ENCODE assay signal across 13 cellular contexts in genomic region chr4:169068423-169068822, GRCh38. TPM values are rescaled to one million over a fixed set of nuclear protein-coding genes. Genes with fewer than 3 reads are reported as not detected.
DNase-seq lines count a peak whose midpoint lies in the region; ATAC-seq, FAIRE-seq and TF ChIP-seq lines count a peak whose summit lies in the region.
"Had no signal": no experiment of that assay in that cellular context is flagged by ENCODE, and none has a peak within 500 bp of the region (broad histone marks: within the 10 kb centered on the region; RNA-seq: fewer than 3 reads in every experiment).

No MANE protein-coding gene starts in this region.

- no peak overlapping the region for H3K9ac ChIP-seq in K562 (ENCODE audit: insufficient read depth in 1 of 2, low read depth in 2 of 2, low read length in 2 of 2)

- H3K27me3 ChIP-seq in K562 (ENCODE audit: control insufficient read depth in 2 of 2, insufficient read depth in 2 of 2, low read length in 2 of 2) (peaks cover 14 to 37% of the 10 kb centered on the region in 2 experiments; a peak in 4 of 5 replicates), prostate gland (replicated peaks; ENCODE audit: insufficient read depth) (no peaks in the 10 kb centered on the region)
- H3K27me3 ChIP-seq: thyroid gland had no signal

- intact Hi-C loops in K562 (cut with micrococcal nuclease) = no loop called here
- intact Hi-C loops in prostate gland (cut with DNase I) = no loop called here

- no peak overlapping the region for H3K4me2 ChIP-seq in K562 (ENCODE audit: insufficient read depth, low read length)

- TF ChIP-seq CTCF in K562 (IDR thresholded peaks at IDR 0.05 in 2 of 3, conservative IDR thresholded peaks at IDR 0.05 in 1 of 3; ENCODE audit: insufficient read depth in 2 of 3, low read depth in 1 of 3, low read length in 3 of 3) = 0 out of 6 replicates have a peak, but pooled peaks of 1 of the 3 experiments have one; percentile 15
- no peak for TF ChIP-seq CTCF in prostate gland (IDR thresholded peaks at IDR 0.05)

- no peak for TF ChIP-seq POLR2A in K562 (conservative IDR thresholded peaks at IDR 0.05)
- no peak for TF ChIP-seq POLR2A in prostate gland (IDR thresholded peaks at IDR 0.05)

- no peak overlapping the region for H3K27ac ChIP-seq in K562 (ENCODE audit: extremely low read depth, low read depth, low read length)
- H3K27ac ChIP-seq in prostate gland = peak overlapping the region; percentile 88 to 89
- H3K27ac ChIP-seq: thyroid gland had no signal

- no peaks in the 10 kb centered on the region for H4K20me1 ChIP-seq in K562 (replicated peaks; ENCODE audit: control insufficient read depth, insufficient read depth, low read length)

- POLR2A ChIA-PET in K562 (lab: Yijun Ruan, JAX) = interaction anchor here (0.6 to 0.8 kb wide), 3 partner anchors 12 to 89 kb away, joined by 3 to 4 read pairs (median 3); no protein-coding TSS in a partner anchor

- TF ChIP-seq EP300 in K562 (IDR thresholded peaks at IDR 0.05; ENCODE audit: low read length) = no peak

- ATAC-seq in GM18861 (IDR thresholded peaks at IDR 0.05; ENCODE audit: unreplicated experiment) = peak; percentile 55
- ATAC-seq in HG02973 (IDR thresholded peaks at IDR 0.05; ENCODE audit: unreplicated experiment) = peak; percentile 71
- ATAC-seq in K562 = peak; percentile 78
- ATAC-seq in HG03097 (IDR thresholded peaks at IDR 0.05; ENCODE audit: low FRiP score, unreplicated experiment) = no peak
- ATAC-seq: left colon had no signal

- DNase-seq in K562 (ENCODE audit: extremely low read depth in 1 of 4, low spot score in 3 of 4) (peak in 1 of 4 experiments; percentile 8), prostate gland (ENCODE audit: low spot score) (no peak), T-helper 1 cell (no peak), NCI-H1105 treated with DMSO at 0.1 percent for 48 hours (lab: John Stamatoyannopoulos, UW) (no peak), activated gamma-delta T cell treated with Interleukin-2 at 50 U/mL for 16 hours (no peak)
- DNase-seq: amygdala, GOT3, left colon, NCI-H1694 treated with DMSO at 0.1 percent for 48 hours, thyroid gland had no signal

- H3K36me3 ChIP-seq in K562 (ENCODE audit: control insufficient read depth, insufficient read depth, low read length) (no peaks in the 10 kb centered on the region), prostate gland (no peaks in the 10 kb centered on the region)
- H3K36me3 ChIP-seq: thyroid gland had no signal

- no peak overlapping the region for H3K4me3 ChIP-seq in K562
- H3K4me3 ChIP-seq in prostate gland = no peak overlapping the region
- H3K4me3 ChIP-seq: thyroid gland had no signal

- CTCF ChIA-PET in K562 (lab: Yijun Ruan, JAX; ENCODE audit: low intra/inter-chr PET ratio) = no interaction called here

- 9% methylated on average over 6 of the region's 8 CpGs for WGBS in K562 (ENCODE audit: insufficient coverage, low coverage, missing lambda C conversion rate)
- WGBS in prostate gland = 85% methylated on average over 8 of the region's 8 CpGs

- H2AFZ ChIP-seq in K562 (ENCODE audit: low read depth, low read length) = no peak overlapping the region

- no peaks in the 10 kb centered on the region for H3K79me2 ChIP-seq in K562 (ENCODE audit: control insufficient read depth, insufficient read depth, low read length)

- H3K9me1 ChIP-seq in K562 (ENCODE audit: control insufficient read depth, insufficient read depth, low read length) = no peaks in the 10 kb centered on the region

- H3K9me3 ChIP-seq in K562 (replicated peaks; ENCODE audit: control insufficient read depth, insufficient read depth, low read depth, low read length) (no peaks in the 10 kb centered on the region), prostate gland (no peaks in the 10 kb centered on the region)
- H3K9me3 ChIP-seq: thyroid gland had no signal

- TF ChIP-seq RAD21 in K562 (CRISPR knock-in tag; conservative IDR thresholded peaks at IDR 0.05 in 1 of 2, IDR thresholded peaks at IDR 0.05 in 1 of 2) = no peak

- no peak for FAIRE-seq in K562 (lab: Jason Lieb, UNC)

- no TSS peak for BruUV-seq in K562 (replicated peaks; lab: Mats Ljungman, UMichigan)

- in situ Hi-C loops in K562 (cut with MboI) = no loop called here

- H3K4me1 ChIP-seq in K562 (replicated peaks in 1 of 2; ENCODE audit: control insufficient read depth in 2 of 2, insufficient read depth in 2 of 2, low read length in 2 of 2) (no peaks in the 10 kb centered on the region; a peak in 1 of 5 replicates), prostate gland (replicated peaks) (peaks cover 3% of the 10 kb centered on the region)

TF ChIP-seq in K562, 482 proteins besides CTCF, POLR2A, EP300 and RAD21 (continues in another document):
- TF ChIP-seq MCM5 (IDR thresholded peaks at IDR 0.05; ENCODE audit: low read depth) = no peak
- TF ChIP-seq TFAP4 (CRISPR knock-in tag; IDR thresholded peaks at IDR 0.05; ENCODE audit: borderline replicate concordance) = 0 out of 2 replicates have a peak, but pooled peaks have one; percentile 24
- TF ChIP-seq TRIM25 (IDR thresholded peaks at IDR 0.05; ENCODE audit: borderline replicate concordance) = no peak
- no peak for TF ChIP-seq USF1 (CRISPR knock-in tag; IDR thresholded peaks at IDR 0.05)
- no peak for TF ChIP-seq HDAC3 (IDR thresholded peaks at IDR 0.05; ENCODE audit: borderline replicate concordance, partially characterized antibody)
- no peak for TF ChIP-seq ZNF398 (CRISPR knock-in tag; IDR thresholded peaks at IDR 0.05)

RNA-seq across cellular contexts. Expression of gene CBR4, which starts 58.4 kb away (rescaled TPM):
- total RNA-seq in K562 (2011; cell fraction: chromatin; rRNA removed; ENCODE audit: low replicate concordance) = 12.4 and 37.6 TPM in 2 replicates
- 5.5 and 8.0 TPM in 2 replicates for total RNA-seq in K562 (2011; cell fraction: nucleolus; rRNA removed)
- 17.8 and 43.5 TPM in 2 replicates for total RNA-seq in K562 (2011; cell fraction: nucleoplasm; rRNA removed)
- total RNA-seq in K562 (2014; rRNA removed) (11.5 and 13.9 TPM in 2 replicates), K562 (2014; rRNA removed; fragmentation: Illumina TruSeq; extraction: Trizol) (20.3 and 23.3 TPM in 2 replicates), K562 (2015; rRNA removed; fragmentation: Illumina TruSeq; extraction: Trizol) (16.5 and 18.6 TPM in 2 replicates), K562 (2021) (24.9 and 26.0 TPM in 2 replicates), prostate gland (10 to 100 TPM; 15.6 to 23.7 TPM)
- polyA plus RNA-seq in K562 (2011; rRNA removed) (12.1 and 12.2 TPM in 2 replicates), K562 (2014; fragmentation: Illumina TruSeq; extraction: Trizol) (15.4 and 16.6 TPM in 2 replicates), K562 (2014; fragmentation: Nextera tagmentation; extraction: Ambion mirVana) (10 to 100 TPM; 26.0 to 26.4 TPM), K562 (2014; rRNA removed) (13.8 and 14.2 TPM in 2 replicates)
- 1.7 and 6.9 TPM in 2 replicates for polyA plus RNA-seq in K562 (2011; cell fraction: cytosol; rRNA removed)
- polyA plus RNA-seq in K562 (2011; cell fraction: nucleus; rRNA removed) = 11.9 and 15.2 TPM in 2 replicates
- 10.6 and 11.8 TPM in 2 replicates for polyA plus RNA-seq in K562 (2012)
- 16.2 and 24.7 TPM in 2 replicates for polyA minus RNA-seq in K562 (2011; rRNA and poly(A)+ RNA removed)
- 5.5 and 6.2 TPM in 2 replicates for polyA minus RNA-seq in K562 (2011; cell fraction: cytosol; rRNA and poly(A)+ RNA removed)
- 12.8 and 21.5 TPM in 2 replicates for polyA minus RNA-seq in K562 (2011; cell fraction: nucleus; rRNA and poly(A)+ RNA removed)
